ENCODE assay signal across 22 cellular contexts in the genomic region with DNA sequence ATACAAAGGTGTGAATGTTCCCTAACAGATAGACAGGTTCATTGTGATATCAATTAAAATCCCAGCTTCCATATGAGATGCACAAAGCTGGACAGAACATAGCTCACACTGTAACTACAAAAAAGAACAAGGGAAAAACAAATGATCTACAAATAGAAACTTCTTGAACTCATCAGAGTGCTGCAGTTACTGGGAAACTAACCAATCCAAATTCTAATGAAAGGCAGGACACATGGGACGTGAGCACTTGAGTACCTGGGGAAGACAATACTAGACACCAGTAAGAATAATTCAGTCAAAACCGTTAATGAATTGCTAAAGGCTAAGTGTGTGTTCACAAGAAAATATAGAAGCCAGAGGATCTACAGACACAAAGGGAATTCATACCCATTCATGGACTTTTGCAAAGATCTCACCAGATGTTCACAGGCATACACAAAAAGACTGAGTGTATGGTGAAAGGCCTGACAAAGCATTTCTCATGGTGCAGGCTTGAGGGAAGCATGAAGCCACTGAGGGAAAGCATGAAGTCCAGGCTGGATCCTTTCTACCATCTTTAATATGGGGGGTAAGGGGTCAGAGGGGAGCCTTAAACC. TPM values are rescaled to one million over a fixed set of nuclear protein-coding genes. Genes with fewer than 3 reads are reported as not detected.
"Had no signal": no experiment of that assay in that cellular context is flagged by ENCODE, and none has a peak within 500 bp of the region (broad histone marks: within the 10 kb centered on the region; RNA-seq: fewer than 3 reads in every experiment).

No MANE protein-coding gene starts in this region.

- H3K27me3 ChIP-seq: colonic mucosa, ovary, stomach, upper lobe of left lung had no signal

- ATAC-seq: mucosa of descending colon, sciatic nerve had no signal

- H3K4me1 ChIP-seq: colonic mucosa, stomach, upper lobe of left lung had no signal

- H3K36me3 ChIP-seq: colonic mucosa, ovary, thoracic aorta, upper lobe of left lung had no signal

- H3K27ac ChIP-seq: colonic mucosa, epithelial cell of prostate, ovary, stomach, thoracic aorta, upper lobe of left lung had no signal

- H3K9me3 ChIP-seq: colonic mucosa, mucosa of descending colon, ovary, stomach, thoracic aorta, upper lobe of left lung had no signal

- H3K4me3 ChIP-seq: colonic mucosa, mucosa of descending colon, ovary, smooth muscle cell, stomach, thoracic aorta, upper lobe of left lung had no signal

- DNase-seq: activated B cell treated with CpG ODN at 0.5 μM for 24 hours; activated CD4-positive, alpha-beta memory T cell treated with anti-CD3 and anti-CD28 coated beads for 36 hours; activated CD4-positive, alpha-beta T cell treated with anti-CD3 and anti-CD28 coated beads for 4 hours; activated T-cell treated with anti-CD3 and anti-CD28 coated beads for 4 hours; amniotic stem cell; central memory CD4-positive, alpha-beta T cell; colonic mucosa; endodermal cell; foreskin fibroblast; islet precursor cell; mucosa of descending colon; naive B cell; ovary; stimulated activated CD4-positive, alpha-beta T cell treated with anti-CD3 and anti-CD28 coated beads, Interleukin-4, amount 100 ng/mL, for 1 hour; stomach; upper lobe of left lung had no signal

RNA-seq across cellular contexts. Expression of a gene that starts 7.8 kb away (rescaled TPM):
- total RNA-seq: activated B cell treated with CpG ODN at 0.5 μM for 24 hours; activated CD4-positive, alpha-beta memory T cell treated with anti-CD3 and anti-CD28 coated beads for 36 hours; activated T-helper 1 cell treated with anti-CD3 and anti-CD28 coated beads, Interleukin-12 subunit alpha, Interleukin-12 subunit beta, Interleukin-2, Interleukin-4 antibody, amounts not matched to agents 30 ng/mL and 10 ng/mL and 1 ng/mL, durations not matched to agents 14 hours and 24 hours and 36 hours; endodermal cell; left lobe of liver; ovary; sciatic nerve; smooth muscle cell; thoracic aorta; upper lobe of left lung had no signal
- polyA plus RNA-seq: ovary had no signal
